ENCODE assay signal across 8 cellular contexts in the genomic region with DNA sequence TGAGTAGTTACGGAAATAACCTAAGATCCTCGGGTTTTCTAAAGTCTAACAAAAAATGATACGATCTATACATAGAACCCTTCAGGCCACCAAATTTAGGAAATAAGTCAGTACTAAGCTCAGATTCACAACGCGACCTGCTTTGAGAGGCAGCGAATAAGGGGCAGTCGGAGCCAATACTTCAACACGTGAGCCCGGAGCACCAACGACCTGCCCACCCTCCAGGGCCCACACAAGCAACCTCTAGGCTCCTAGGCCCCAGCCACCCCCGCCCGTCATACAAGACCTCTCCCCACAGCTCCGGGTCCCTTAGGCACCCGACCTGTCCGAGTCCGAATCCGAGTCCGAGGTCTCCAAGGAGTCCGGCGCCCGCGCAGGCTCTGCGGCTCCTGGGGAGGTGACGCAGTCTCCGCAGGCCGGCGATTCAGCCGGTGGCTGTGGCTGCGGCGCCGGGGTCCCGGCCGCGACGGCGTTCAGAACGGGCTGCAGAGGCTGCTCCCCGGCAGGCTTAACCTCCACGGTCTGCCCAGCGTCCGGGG. TPM values are rescaled to one million over a fixed set of nuclear protein-coding genes. Genes with fewer than 3 reads are reported as not detected.
DNase-seq lines count a peak whose midpoint lies in the region; ATAC-seq and TF ChIP-seq lines count a peak whose summit lies in the region.

No MANE protein-coding gene starts in this region.

- H3F3A ChIP-seq in OCI-LY1 (ENCODE audit: insufficient read depth, low read length), result no peaks in the 10 kb centered on the region

- peak overlapping the region; percentile 81 for H3K9ac ChIP-seq in OCI-LY1 (ENCODE audit: low read length)

- peaks cover 30% of the 10 kb centered on the region for H3K36me3 ChIP-seq in OCI-LY1 (ENCODE audit: insufficient read depth, low read length)

- peak overlapping the region; percentile 86 for H3K4me3 ChIP-seq in OCI-LY1 (ENCODE audit: low read depth, low read length, poor library complexity, severe bottlenecking)

- H3K9me3 ChIP-seq in OCI-LY1 (ENCODE audit: low read length), result no peaks in the 10 kb centered on the region

- H3K27ac ChIP-seq in OCI-LY1 (ENCODE audit: low read depth, low read length, poor library complexity, severe bottlenecking), result peak overlapping the region; percentile 31

- no peaks in the 10 kb centered on the region for H3K9me2 ChIP-seq in OCI-LY1 (ENCODE audit: low read depth, low read length)

- peak overlapping the region; percentile 96 for H3K4me3 Mint-ChIP-seq in activated T-cell treated with anti-CD3 and anti-CD28 coated beads, Interleukin-2, amount 50 U/mL, for 4 hours
- H3K4me3 Mint-ChIP-seq in natural killer cell treated with Interleukin-12 subunit alpha and Interleukin-12 subunit beta and Interleukin-15 and Interleukin-18, amount 100 ng/mL, for 72 hours, result peak overlapping the region; percentile 91

- ATAC-seq in HG02973 (IDR thresholded peaks at IDR 0.05; ENCODE audit: unreplicated experiment), result peak; percentile 62
- ATAC-seq in activated T-cell treated with anti-CD3 and anti-CD28 coated beads, Interleukin-2, amount 50 U/mL, for 4 hours, result peak; percentile 67 to 72
- peak; percentile 77 to 81 for ATAC-seq in natural killer cell treated with Interleukin-12 subunit alpha and Interleukin-12 subunit beta and Interleukin-15 and Interleukin-18, amount 100 ng/mL, for 72 hours
- peak; percentile 63 for ATAC-seq in stimulated activated naive CD8-positive, alpha-beta T cell treated with anti-CD3 and anti-CD28 coated beads, Interleukin-15, Interleukin-2, amounts not matched to agents 100 U/mL and 50 U/mL, for 24 hours

- H3K27me3 ChIP-seq in OCI-LY1 (ENCODE audit: insufficient read depth, low read length), result no peaks in the 10 kb centered on the region

- H3K4me2 ChIP-seq in OCI-LY1 (ENCODE audit: low read length), result peak overlapping the region; percentile 91

- H3K4me1 Mint-ChIP-seq in activated T-cell treated with anti-CD3 and anti-CD28 coated beads, Interleukin-2, amount 50 U/mL, for 4 hours (ENCODE audit: low read depth), result peaks cover 43% of the 10 kb centered on the region
- H3K4me1 Mint-ChIP-seq in natural killer cell treated with Interleukin-12 subunit alpha and Interleukin-12 subunit beta and Interleukin-15 and Interleukin-18, amount 100 ng/mL, for 72 hours (ENCODE audit: low read depth in 2 of 2), result peaks cover 28 to 36% of the 10 kb centered on the region in 2 donors

- H3K27ac Mint-ChIP-seq in natural killer cell treated with Interleukin-12 subunit alpha and Interleukin-12 subunit beta and Interleukin-15 and Interleukin-18, amount 100 ng/mL, for 72 hours, result peak overlapping the region; percentile 83 to 86

- H3K9me3 Mint-ChIP-seq in activated T-cell treated with anti-CD3 and anti-CD28 coated beads, Interleukin-2, amount 50 U/mL, for 4 hours, result no peaks in the 10 kb centered on the region
- H3K9me3 Mint-ChIP-seq in natural killer cell treated with Interleukin-12 subunit alpha and Interleukin-12 subunit beta and Interleukin-15 and Interleukin-18, amount 100 ng/mL, for 72 hours, result no peaks in the 10 kb centered on the region

- peaks cover 19% of the 10 kb centered on the region for H3K4me1 ChIP-seq in OCI-LY1 (ENCODE audit: insufficient read depth, low read length, severe bottlenecking)

- peaks cover 34% of the 10 kb centered on the region for H3K36me3 Mint-ChIP-seq in activated T-cell treated with anti-CD3 and anti-CD28 coated beads, Interleukin-2, amount 50 U/mL, for 4 hours (ENCODE audit: insufficient read depth)
- H3K36me3 Mint-ChIP-seq in natural killer cell treated with Interleukin-12 subunit alpha and Interleukin-12 subunit beta and Interleukin-15 and Interleukin-18, amount 100 ng/mL, for 72 hours, result peaks cover 25% of the 10 kb centered on the region

- TF ChIP-seq CTCF in OCI-LY1 (IDR thresholded peaks at IDR 0.05; ENCODE audit: low read length), result no peak

- H2AFZ ChIP-seq in OCI-LY1 (ENCODE audit: low read length), result peak overlapping the region; percentile 45; the same call in 1 of the 2 replicates

- no peaks in the 10 kb centered on the region for H3K27me3 Mint-ChIP-seq in activated T-cell treated with anti-CD3 and anti-CD28 coated beads, Interleukin-2, amount 50 U/mL, for 4 hours (ENCODE audit: low read depth)
- peaks cover 0 to 7% of the 10 kb centered on the region in 2 donors for H3K27me3 Mint-ChIP-seq in natural killer cell treated with Interleukin-12 subunit alpha and Interleukin-12 subunit beta and Interleukin-15 and Interleukin-18, amount 100 ng/mL, for 72 hours

- DNase-seq in NK-92 treated with Interleukin-12 subunit alpha and Interleukin-12 subunit beta, amount 100 ng/mL, for 24 hours (lab: John Stamatoyannopoulos, UW), result peak; percentile 26
- DNase-seq in NK-92 (lab: John Stamatoyannopoulos, UW; ENCODE audit: unreplicated experiment) (no peak), fibroblast of gingiva (ENCODE audit: low read depth) (peak; percentile 36)
- DNase-seq in activated T-cell treated with anti-CD3 and anti-CD28 coated beads, Interleukin-2, amount 50 U/mL, for 4 hours, result peak; percentile 47
- DNase-seq in natural killer cell treated with Interleukin-12 subunit alpha and Interleukin-12 subunit beta and Interleukin-15 and Interleukin-18, amount 100 ng/mL, for 72 hours (ENCODE audit: low spot score), result peak; percentile 72
- DNase-seq in stimulated activated naive CD8-positive, alpha-beta T cell treated with anti-CD3 and anti-CD28 coated beads, Interleukin-15, Interleukin-2, amounts not matched to agents 100 U/mL and 50 U/mL, for 24 hours, result peak; percentile 54

- no peaks in the 10 kb centered on the region for H4K20me1 ChIP-seq in OCI-LY1 (ENCODE audit: insufficient read depth, low read length)

- peaks cover 31% of the 10 kb centered on the region for H3K79me2 ChIP-seq in OCI-LY1 (ENCODE audit: insufficient read depth, low read length)

RNA-seq across cellular contexts. Expression of a gene that starts 0.6 kb away (rescaled TPM):
- total RNA-seq in activated T-cell treated with anti-CD3 and anti-CD28 coated beads, Interleukin-2, amount 50 U/mL, for 4 hours, result 10 to 100 TPM; 48.6 to 54.1 (median 49.2) TPM
- total RNA-seq in natural killer cell treated with Interleukin-12 subunit alpha and Interleukin-12 subunit beta and Interleukin-15 and Interleukin-18, amount 100 ng/mL, for 72 hours, result 10 to 100 TPM; 22.1 to 32.9 TPM
